ENCODE assay signal across 8 cellular contexts in the genomic region with DNA sequence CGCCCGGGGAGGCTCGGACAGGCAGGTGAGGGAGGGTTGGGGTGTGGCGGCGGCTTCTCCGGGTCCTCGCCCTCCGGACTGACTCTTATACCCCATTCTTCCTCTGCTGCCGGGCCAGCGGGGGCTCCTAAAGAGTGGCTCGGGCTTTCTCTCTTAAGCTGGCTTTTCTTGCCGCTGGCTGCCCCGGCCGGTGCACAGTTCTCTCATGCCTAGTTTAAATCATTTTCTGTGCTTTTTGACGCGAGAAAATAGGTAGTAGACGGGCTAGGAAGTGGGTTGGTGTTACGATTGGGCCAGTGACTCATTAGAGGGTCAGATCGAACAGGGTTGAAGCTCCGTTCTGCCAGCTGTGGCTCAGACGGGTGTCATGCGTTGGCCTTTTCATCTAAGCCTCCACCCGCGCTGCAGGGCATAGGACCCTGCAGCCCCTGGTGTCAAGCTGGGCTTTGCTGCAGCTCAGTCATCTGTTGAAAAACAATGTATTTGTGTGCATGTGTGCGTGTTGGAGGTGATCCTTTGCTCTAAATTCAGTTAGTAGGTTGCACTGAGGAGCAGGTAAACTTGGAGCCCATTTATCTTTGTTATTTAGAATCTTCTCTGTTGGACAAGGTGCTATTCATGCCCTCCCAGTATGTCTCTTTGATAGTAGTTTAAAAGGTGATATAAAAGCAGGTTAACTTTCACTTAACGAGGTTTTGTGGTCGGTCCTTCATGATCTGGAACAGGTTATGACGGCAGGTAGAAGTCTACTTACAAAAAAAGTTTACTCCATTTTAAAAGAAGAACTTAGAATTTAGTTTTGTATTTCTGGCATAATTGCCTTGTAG. TPM values are rescaled to one million over a fixed set of nuclear protein-coding genes. Genes with fewer than 3 reads are reported as not detected.
A peak's percentile ranks its signal among the peaks of the same experiment; 100 is the strongest.
DNase-seq lines count a peak whose midpoint lies in the region; ATAC-seq and TF ChIP-seq lines count a peak whose summit lies in the region.

No MANE protein-coding gene starts in this region.

- peak overlapping the region in 9 of 10 donors; percentile 87 to 98 (median 94) for H3K4me3 Mint-ChIP-seq in naive thymus-derived CD8-positive, alpha-beta T cell

- H3K4me3 ChIP-seq in ACC112 (ENCODE audit: low read depth, low read length) (peak overlapping the region; percentile 87), esophagus squamous epithelium (peak overlapping the region; percentile 77 to 94 (median 86))

- intact Hi-C loops in esophagus squamous epithelium (cut with DNase I) = loop anchor here (10.0 kb wide), 1 partner anchor 122 kb away; no protein-coding TSS in a partner anchor

- H2AFZ ChIP-seq in ACC112 (ENCODE audit: low read length, unreplicated experiment) = peak overlapping the region; percentile 9

- H3K9me3 ChIP-seq in esophagus squamous epithelium = no peaks in the 10 kb centered on the region

- H3K27ac Mint-ChIP-seq in naive thymus-derived CD8-positive, alpha-beta T cell = peak overlapping the region; percentile 93 to 98 (median 96)

- peaks cover 55% of the 10 kb centered on the region for H3K79me2 ChIP-seq in ACC112 (ENCODE audit: control insufficient read depth, insufficient read depth, low read length, unreplicated experiment)

- no peaks in the 10 kb centered on the region for H3K36me3 Mint-ChIP-seq in naive thymus-derived CD8-positive, alpha-beta T cell

- TF ChIP-seq CTCF in esophagus squamous epithelium (IDR thresholded peaks at IDR 0.05) = no peak

- POLR2A ChIA-PET in naive thymus-derived CD8-positive, alpha-beta T cell (lab: Charles Lee) = interaction anchor here (0.5 to 1.7 kb wide), 6 partner anchors 120 to 915 kb away, joined by 3 to 5 read pairs (median 4); a partner anchor contains a TSS

- H3K27me3 ChIP-seq in ACC112 (ENCODE audit: insufficient read depth, low read length) (no peaks in the 10 kb centered on the region), esophagus squamous epithelium (no peaks in the 10 kb centered on the region)

- 3% methylated on average over 10 to 15 of the region's 28 CpGs for WGBS in esophagus squamous epithelium, 2 donors

- no peaks in the 10 kb centered on the region for H3K9me3 Mint-ChIP-seq in naive thymus-derived CD8-positive, alpha-beta T cell

- H3K36me3 ChIP-seq in ACC112 (ENCODE audit: insufficient read depth, low read length) (peaks cover 2% of the 10 kb centered on the region; the same call in 1 of the 2 replicates), esophagus squamous epithelium (no peaks in the 10 kb centered on the region)

- H3K4me1 ChIP-seq in ACC112 (ENCODE audit: control insufficient read depth, insufficient read depth, low read length, unreplicated experiment) = peaks cover 21% of the 10 kb centered on the region
- H3K4me1 ChIP-seq in esophagus squamous epithelium = peaks cover 9 to 59% (median 24%) of the 10 kb centered on the region in 3 donors

- H3K4me1 Mint-ChIP-seq in naive thymus-derived CD8-positive, alpha-beta T cell = peaks cover 8 to 20% (median 12%) of the 10 kb centered on the region in 4 donors

- peak in 1 of 4 donors; percentile 40 for TF ChIP-seq POLR2A in esophagus squamous epithelium (IDR thresholded peaks at IDR 0.05)

- ATAC-seq in GM18520 (IDR thresholded peaks at IDR 0.05; ENCODE audit: unreplicated experiment) (peak; percentile 20), HG03064 (IDR thresholded peaks at IDR 0.05; ENCODE audit: low read depth, unreplicated experiment) (peak; percentile 29)
- ATAC-seq in naive thymus-derived CD8-positive, alpha-beta T cell = peak; percentile 33 to 59

- DNase-seq in NOMO-1 (lab: John Stamatoyannopoulos, UW; ENCODE audit: unreplicated experiment in 2 of 2) (peak; percentile 67 to 69), esophagus squamous epithelium (lab: John Stamatoyannopoulos, UW) (peak; percentile 9)
- peak; percentile 61 for DNase-seq in activated T-cell treated with anti-CD3 and anti-CD28 coated beads, Interleukin-2, amount 50 U/mL, for 1 hour
- DNase-seq in naive thymus-derived CD8-positive, alpha-beta T cell = peak; percentile 24 to 75 (median 52)
- peak; percentile 27 for DNase-seq in stimulated activated naive CD4-positive, alpha-beta T cell treated with Interleukin-2 at 50 U/mL for 16 hours (lab: John Stamatoyannopoulos, UW)

- H3K27ac ChIP-seq in ACC112 (ENCODE audit: low read depth, low read length) (peak overlapping the region; percentile 12; the same call in 1 of the 2 replicates), esophagus squamous epithelium (peak overlapping the region; percentile 93 to 99 (median 98))

- no peaks in the 10 kb centered on the region for H3K27me3 Mint-ChIP-seq in naive thymus-derived CD8-positive, alpha-beta T cell

RNA-seq across cellular contexts. Expression of a gene that starts 0.8 kb away (rescaled TPM):
- total RNA-seq in esophagus squamous epithelium = 10 to 100 TPM; 27.4 to 47.3 (median 33.7) TPM
- total RNA-seq in naive thymus-derived CD8-positive, alpha-beta T cell = 10 to 100 TPM; 17.0 to 18.8 TPM
- polyA plus RNA-seq in naive thymus-derived CD8-positive, alpha-beta T cell = 1 to 10 TPM; 2.2 to 4.1 (median 2.7) TPM

Comparison
In these comparisons a context has a peak if more than half of its experiments do, and no peak if none do; other contexts are left out.
1. Peak in every context shown above with its lines: DNase-seq, ATAC-seq, H3K4me3 ChIP-seq and H3K27ac ChIP-seq.
2. DNase-seq: peak in every context shown above with its lines; median percentile 68 in NOMO-1; 61 in activated T-cell treated with anti-CD3 and anti-CD28 coated beads, Interleukin-2, amount 50 U/mL, for 1 hour; 52 in naive thymus-derived CD8-positive, alpha-beta T cell; 27 in stimulated activated naive CD4-positive, alpha-beta T cell treated with Interleukin-2 at 50 U/mL for 16 hours; 9 in esophagus squamous epithelium.